20 cellular contexts compared by ENCODE assay signal in genomic region chr21:42769820-42770716, GRCh38.
"Had no signal": no experiment of that assay in that cellular context is flagged by ENCODE, and none has a peak within 500 bp of the region (broad histone marks: within the 10 kb centered on the region; RNA-seq: fewer than 3 reads in every experiment).

No MANE protein-coding gene starts in this region.

- H3K36me3 Mint-ChIP-seq: naive B cell had no signal

- H3K27ac ChIP-seq: coronary artery, hepatocyte, ovary, right atrium auricular region, sigmoid colon, skin epidermis, suprapubic skin, thyroid gland, upper lobe of left lung, uterus had no signal

- H3K4me3 Mint-ChIP-seq: endodermal cell, naive B cell had no signal

- H2AFZ ChIP-seq: hepatocyte had no signal

- H3K4me2 ChIP-seq: hepatocyte had no signal

- H3K79me2 ChIP-seq: hepatocyte had no signal

- H3K27ac Mint-ChIP-seq: endodermal cell had no signal

- H3K4me1 ChIP-seq: right atrium auricular region, sigmoid colon, suprapubic skin, thyroid gland, upper lobe of left lung, uterus had no signal

- FAIRE-seq: endothelial cell of umbilical vein had no signal

- H3K27me3 Mint-ChIP-seq: naive B cell had no signal

- H3K9me3 ChIP-seq: ovary, right atrium auricular region, sigmoid colon, suprapubic skin, thyroid gland, upper lobe of left lung, uterus had no signal

- H3K36me3 ChIP-seq: ovary, right atrium auricular region, uterus had no signal

- H3K27me3 ChIP-seq: hepatocyte, ovary, right atrium auricular region, sigmoid colon, suprapubic skin, thyroid gland, upper lobe of left lung, uterus had no signal

- H3K4me1 Mint-ChIP-seq: endodermal cell had no signal

- DNase-seq: effector CD4-positive, alpha-beta T cell; endodermal cell; erythroblast; foreskin melanocyte; head of caudate nucleus; left colon; mesendoderm; naive B cell; ovary; sigmoid colon; stimulated activated naive CD4-positive, alpha-beta T cell; thyroid gland; upper lobe of left lung; uterus had no signal

- H3K4me3 ChIP-seq: coronary artery, hepatocyte, ovary, right atrium auricular region, sigmoid colon, skin epidermis, suprapubic skin, thyroid gland, upper lobe of left lung, uterus had no signal
